In the genomic region with DNA sequence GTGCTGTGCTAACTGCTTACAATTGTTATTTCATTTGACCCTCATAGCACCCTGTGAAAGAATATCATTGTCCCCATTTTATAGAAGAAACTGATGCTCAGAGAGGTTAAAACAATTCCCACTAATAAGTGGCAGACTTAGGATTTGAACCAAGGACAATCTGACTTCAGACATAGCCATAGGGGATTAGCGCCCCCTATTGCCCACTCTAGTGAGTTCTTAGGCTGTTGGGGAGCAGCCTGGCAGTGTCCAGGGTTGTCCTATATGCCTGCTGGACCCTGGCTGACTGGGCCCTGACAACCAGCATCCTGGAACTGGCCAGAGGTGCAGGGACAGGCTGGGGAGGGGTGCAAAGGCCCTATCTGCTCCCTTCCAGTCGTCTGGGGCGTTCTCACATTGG, we compare ENCODE assay signal across 1 cellular context.
TF ChIP-seq lines count a peak whose summit lies in the region.

No MANE protein-coding gene starts in this region.

TF ChIP-seq in GM12878, 131 proteins besides CTCF, POLR2A, EP300 and RAD21:
- TF ChIP-seq, protein P1, sequence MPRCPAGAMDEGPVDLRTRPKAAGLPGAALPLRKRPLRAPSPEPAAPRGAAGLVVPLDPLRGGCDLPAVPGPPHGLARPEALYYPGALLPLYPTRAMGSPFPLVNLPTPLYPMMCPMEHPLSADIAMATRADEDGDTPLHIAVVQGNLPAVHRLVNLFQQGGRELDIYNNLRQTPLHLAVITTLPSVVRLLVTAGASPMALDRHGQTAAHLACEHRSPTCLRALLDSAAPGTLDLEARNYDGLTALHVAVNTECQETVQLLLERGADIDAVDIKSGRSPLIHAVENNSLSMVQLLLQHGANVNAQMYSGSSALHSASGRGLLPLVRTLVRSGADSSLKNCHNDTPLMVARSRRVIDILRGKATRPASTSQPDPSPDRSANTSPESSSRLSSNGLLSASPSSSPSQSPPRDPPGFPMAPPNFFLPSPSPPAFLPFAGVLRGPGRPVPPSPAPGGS (IDR thresholded peaks at IDR 0.05; ENCODE audit: borderline replicate concordance, insufficient read depth, low read depth, low read length, poor library complexity, severe bottlenecking), result no peak
- TF ChIP-seq CEBPZ (IDR thresholded peaks at IDR 0.05; ENCODE audit: low read depth, low read length), result no peak
- TF ChIP-seq TBL1XR1 (IDR thresholded peaks at IDR 0.05; ENCODE audit: low read depth, low read length), result no peak
TF ChIP-seq in GM12878: peak in this region for 0.
